In genomic region chr5:1052641-1053390, GRCh38 we compare ENCODE assay signal across 2 cellular contexts.
TF ChIP-seq lines count a peak whose summit lies in the region.

No MANE protein-coding gene starts in this region.

TF ChIP-seq in SK-N-SH, 30 proteins besides CTCF, POLR2A, EP300 and RAD21 (continued from another document):
- TF ChIP-seq USF1 (IDR thresholded peaks at IDR 0.05; ENCODE audit: borderline replicate concordance, low read depth) (no peak), POLR2AphosphoS5 (IDR thresholded peaks at IDR 0.05; ENCODE audit: low read depth, low read length) (no peak), TEAD4 (IDR thresholded peaks at IDR 0.05; ENCODE audit: borderline replicate concordance, insufficient read depth) (no peak)

TF ChIP-seq in SK-N-SH treated with all-trans-retinoic acid at 6 μM for 48 hours, 23 proteins besides CTCF, POLR2A, EP300 and RAD21 (continued from another document):
- no peak for TF ChIP-seq CSRNP3 (CRISPR knock-in tag; IDR thresholded peaks at IDR 0.05)
- TF ChIP-seq OSR1 (CRISPR knock-in tag; IDR thresholded peaks at IDR 0.05): no peak
- no peak for TF ChIP-seq ESRRG (CRISPR knock-in tag; IDR thresholded peaks at IDR 0.05)
- no peak for TF ChIP-seq CSDC2 (CRISPR knock-in tag; IDR thresholded peaks at IDR 0.05)
- TF ChIP-seq ZC3H10 (CRISPR knock-in tag; IDR thresholded peaks at IDR 0.05): no peak
- TF ChIP-seq TCF4 (CRISPR knock-in tag; IDR thresholded peaks at IDR 0.05; ENCODE audit: borderline replicate concordance): no peak
- TF ChIP-seq ZFP30 (CRISPR knock-in tag; IDR thresholded peaks at IDR 0.05): no peak
- no peak for TF ChIP-seq TOX (CRISPR knock-in tag; IDR thresholded peaks at IDR 0.05; ENCODE audit: borderline replicate concordance)
- TF ChIP-seq TSHZ2 (CRISPR knock-in tag; IDR thresholded peaks at IDR 0.05): no peak
- TF ChIP-seq CREB5 (CRISPR knock-in tag; IDR thresholded peaks at IDR 0.05; ENCODE audit: low read depth): no peak
- no peak for TF ChIP-seq GLIS3 (CRISPR knock-in tag; IDR thresholded peaks at IDR 0.05)
- no peak for TF ChIP-seq ISL1 (CRISPR knock-in tag; IDR thresholded peaks at IDR 0.05)
- TF ChIP-seq ZNF8 (CRISPR knock-in tag; IDR thresholded peaks at IDR 0.05): no peak
- no peak for TF ChIP-seq BACH2 (CRISPR knock-in tag; IDR thresholded peaks at IDR 0.05; ENCODE audit: borderline replicate concordance)
- no peak for TF ChIP-seq ARNTL (CRISPR knock-in tag; IDR thresholded peaks at IDR 0.05; ENCODE audit: borderline replicate concordance, low read depth)
- TF ChIP-seq ZFP3 (CRISPR knock-in tag; IDR thresholded peaks at IDR 0.05): no peak
